ENCODE assay signal across 1 cellular context in genomic region chr3:13224967-13225366, GRCh38.
TF ChIP-seq lines count a peak whose summit lies in the region.

No MANE protein-coding gene starts in this region.

TF ChIP-seq in HepG2, 621 proteins besides CTCF, POLR2A, EP300 and RAD21 (continued from another document and continues in another):
- TF ChIP-seq, protein P1, sequence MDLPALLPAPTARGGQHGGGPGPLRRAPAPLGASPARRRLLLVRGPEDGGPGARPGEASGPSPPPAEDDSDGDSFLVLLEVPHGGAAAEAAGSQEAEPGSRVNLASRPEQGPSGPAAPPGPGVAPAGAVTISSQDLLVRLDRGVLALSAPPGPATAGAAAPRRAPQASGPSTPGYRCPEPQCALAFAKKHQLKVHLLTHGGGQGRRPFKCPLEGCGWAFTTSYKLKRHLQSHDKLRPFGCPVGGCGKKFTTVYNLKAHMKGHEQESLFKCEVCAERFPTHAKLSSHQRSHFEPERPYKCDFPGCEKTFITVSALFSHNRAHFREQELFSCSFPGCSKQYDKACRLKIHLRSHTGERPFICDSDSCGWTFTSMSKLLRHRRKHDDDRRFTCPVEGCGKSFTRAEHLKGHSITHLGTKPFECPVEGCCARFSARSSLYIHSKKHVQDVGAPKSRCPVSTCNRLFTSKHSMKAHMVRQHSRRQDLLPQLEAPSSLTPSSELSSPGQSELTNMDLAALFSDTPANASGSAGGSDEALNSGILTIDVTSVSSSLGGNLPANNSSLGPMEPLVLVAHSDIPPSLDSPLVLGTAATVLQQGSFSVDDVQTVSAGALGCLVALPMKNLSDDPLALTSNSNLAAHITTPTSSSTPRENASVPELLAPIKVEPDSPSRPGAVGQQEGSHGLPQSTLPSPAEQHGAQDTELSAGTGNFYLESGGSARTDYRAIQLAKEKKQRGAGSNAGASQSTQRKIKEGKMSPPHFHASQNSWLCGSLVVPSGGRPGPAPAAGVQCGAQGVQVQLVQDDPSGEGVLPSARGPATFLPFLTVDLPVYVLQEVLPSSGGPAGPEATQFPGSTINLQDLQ (CRISPR knock-in tag; IDR thresholded peaks at IDR 0.05): no peak
- TF ChIP-seq KDM2A (CRISPR knock-in tag; IDR thresholded peaks at IDR 0.05; ENCODE audit: borderline replicate concordance, low read depth) (no peak), ZNF644 (CRISPR knock-in tag; IDR thresholded peaks at IDR 0.05; ENCODE audit: low read depth) (peak; percentile 94), ZNF775 (CRISPR knock-in tag; IDR thresholded peaks at IDR 0.05; ENCODE audit: borderline replicate concordance) (no peak), ZNF350 (CRISPR knock-in tag; IDR thresholded peaks at IDR 0.05; ENCODE audit: borderline replicate concordance, low read depth) (no peak), MED8 (CRISPR knock-in tag; IDR thresholded peaks at IDR 0.05; ENCODE audit: insufficient replicate concordance) (no peak), HNF4A (CRISPR knock-in tag; IDR thresholded peaks at IDR 0.05) (peak; percentile 87), ZNF678 (CRISPR knock-in tag; IDR thresholded peaks at IDR 0.05) (no peak), MEF2D (CRISPR knock-in tag; IDR thresholded peaks at IDR 0.05) (no peak), ZFP90 (CRISPR knock-in tag; IDR thresholded peaks at IDR 0.05; ENCODE audit: borderline replicate concordance) (no peak), FOXK2 (IDR thresholded peaks at IDR 0.05) (no peak), RFXAP (CRISPR knock-in tag; IDR thresholded peaks at IDR 0.05; ENCODE audit: borderline replicate concordance) (0 out of 2 replicates have a peak, but pooled peaks have one; percentile 20), ZMAT3 (CRISPR knock-in tag; conservative IDR thresholded peaks at IDR 0.05) (no peak), ZNF441 (CRISPR knock-in tag; IDR thresholded peaks at IDR 0.05; ENCODE audit: borderline replicate concordance) (peak; percentile 93), AHR (CRISPR knock-in tag; IDR thresholded peaks at IDR 0.05) (no peak), SNRNP70 (IDR thresholded peaks at IDR 0.05; ENCODE audit: low read depth, low read length) (no peak), DPF2 (CRISPR knock-in tag; IDR thresholded peaks at IDR 0.05; ENCODE audit: borderline replicate concordance, low read depth) (no peak), RELA (CRISPR knock-in tag; IDR thresholded peaks at IDR 0.05) (no peak), ZNF451 (CRISPR knock-in tag; IDR thresholded peaks at IDR 0.05) (no peak), ZNF101 (CRISPR knock-in tag; IDR thresholded peaks at IDR 0.05; ENCODE audit: borderline replicate concordance, low read depth) (no peak), ARNTL (CRISPR knock-in tag; IDR thresholded peaks at IDR 0.05) (peak; percentile 56), RXRB (CRISPR knock-in tag; IDR thresholded peaks at IDR 0.05; ENCODE audit: borderline replicate concordance) (peak; percentile 46; the same call in 1 of the 2 replicates), HNF4G (IDR thresholded peaks at IDR 0.05; ENCODE audit: borderline replicate concordance, low read depth, low read length) (peak; percentile 88), HNF4G (CRISPR knock-in tag; IDR thresholded peaks at IDR 0.05; ENCODE audit: borderline replicate concordance, low read depth) (peak; percentile 51; the same call in 1 of the 2 replicates), FOXO1 (CRISPR knock-in tag; IDR thresholded peaks at IDR 0.05) (no peak), MED1 (CRISPR knock-in tag; IDR thresholded peaks at IDR 0.05) (peak; percentile 41; the same call in 1 of the 2 replicates), ZNF138 (CRISPR knock-in tag; IDR thresholded peaks at IDR 0.05; ENCODE audit: low read depth) (no peak), TRIM22 (IDR thresholded peaks at IDR 0.05) (no peak), RAD51 (IDR thresholded peaks at IDR 0.05; ENCODE audit: borderline replicate concordance) (no peak), SP4 (CRISPR knock-in tag; IDR thresholded peaks at IDR 0.05) (no peak), ONECUT2 (CRISPR knock-in tag; IDR thresholded peaks at IDR 0.05) (no peak), TEAD3 (CRISPR knock-in tag; optimal IDR thresholded peaks at IDR 0.05; ENCODE audit: borderline replicate concordance) (no peak), TEF (CRISPR knock-in tag; IDR thresholded peaks at IDR 0.05) (peak; percentile 80; the same call in 1 of the 2 replicates), FOXJ3 (CRISPR knock-in tag; IDR thresholded peaks at IDR 0.05; ENCODE audit: borderline replicate concordance) (no peak), ZSCAN20 (CRISPR knock-in tag; IDR thresholded peaks at IDR 0.05; ENCODE audit: borderline replicate concordance) (no peak), PCBP2 (optimal IDR thresholded peaks at IDR 0.05; ENCODE audit: low read depth, low read length, poor library complexity, severe bottlenecking) (no peak), SRSF4 (IDR thresholded peaks at IDR 0.05; ENCODE audit: low read depth, low read length, poor library complexity, severe bottlenecking) (no peak), ZMYM4 (CRISPR knock-in tag; IDR thresholded peaks at IDR 0.05) (peak; percentile 45; the same call in 1 of the 2 replicates), ZNF546 (CRISPR knock-in tag; conservative IDR thresholded peaks at IDR 0.05) (no peak), ZNF292 (CRISPR knock-in tag; IDR thresholded peaks at IDR 0.05; ENCODE audit: borderline replicate concordance, low read depth) (no peak), ZNF282 (IDR thresholded peaks at IDR 0.05; ENCODE audit: partially characterized antibody) (no peak), ZNF660 (CRISPR knock-in tag; IDR thresholded peaks at IDR 0.05; ENCODE audit: borderline replicate concordance, low read depth) (no peak), CHD4 (IDR thresholded peaks at IDR 0.05; ENCODE audit: borderline replicate concordance, low read length) (no peak)
- TF ChIP-seq, protein P2, sequence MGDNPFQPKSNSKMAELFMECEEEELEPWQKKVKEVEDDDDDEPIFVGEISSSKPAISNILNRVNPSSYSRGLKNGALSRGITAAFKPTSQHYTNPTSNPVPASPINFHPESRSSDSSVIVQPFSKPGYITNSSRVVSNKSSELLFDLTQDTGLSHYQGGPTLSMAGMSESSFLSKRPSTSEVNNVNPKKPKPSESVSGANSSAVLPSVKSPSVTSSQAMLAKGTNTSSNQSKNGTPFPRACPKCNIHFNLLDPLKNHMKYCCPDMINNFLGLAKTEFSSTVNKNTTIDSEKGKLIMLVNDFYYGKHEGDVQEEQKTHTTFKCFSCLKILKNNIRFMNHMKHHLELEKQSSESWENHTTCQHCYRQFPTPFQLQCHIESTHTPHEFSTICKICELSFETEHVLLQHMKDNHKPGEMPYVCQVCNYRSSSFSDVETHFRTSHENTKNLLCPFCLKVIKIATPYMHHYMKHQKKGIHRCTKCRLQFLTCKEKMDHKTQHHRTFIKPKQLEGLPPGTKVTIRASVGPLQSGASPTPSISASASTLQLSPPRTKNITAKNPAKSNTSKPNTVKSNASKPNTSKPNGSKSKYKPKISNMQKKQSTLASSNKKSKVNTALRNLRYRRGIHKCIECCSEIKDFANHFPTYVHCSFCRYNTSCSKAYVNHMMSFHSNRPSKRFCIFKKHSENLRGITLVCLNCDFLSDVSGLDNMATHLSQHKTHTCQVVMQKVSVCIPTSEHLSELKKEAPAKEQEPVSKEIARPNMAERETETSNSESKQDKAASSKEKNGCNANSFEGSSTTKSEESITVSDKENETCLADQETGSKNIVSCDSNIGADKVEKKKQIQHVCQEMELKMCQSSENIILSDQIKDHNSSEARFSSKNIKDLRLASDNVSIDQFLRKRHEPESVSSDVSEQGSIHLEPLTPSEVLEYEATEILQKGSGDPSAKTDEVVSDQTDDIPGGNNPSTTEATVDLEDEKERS (CRISPR knock-in tag; IDR thresholded peaks at IDR 0.05): no peak
- TF ChIP-seq, protein P3, sequence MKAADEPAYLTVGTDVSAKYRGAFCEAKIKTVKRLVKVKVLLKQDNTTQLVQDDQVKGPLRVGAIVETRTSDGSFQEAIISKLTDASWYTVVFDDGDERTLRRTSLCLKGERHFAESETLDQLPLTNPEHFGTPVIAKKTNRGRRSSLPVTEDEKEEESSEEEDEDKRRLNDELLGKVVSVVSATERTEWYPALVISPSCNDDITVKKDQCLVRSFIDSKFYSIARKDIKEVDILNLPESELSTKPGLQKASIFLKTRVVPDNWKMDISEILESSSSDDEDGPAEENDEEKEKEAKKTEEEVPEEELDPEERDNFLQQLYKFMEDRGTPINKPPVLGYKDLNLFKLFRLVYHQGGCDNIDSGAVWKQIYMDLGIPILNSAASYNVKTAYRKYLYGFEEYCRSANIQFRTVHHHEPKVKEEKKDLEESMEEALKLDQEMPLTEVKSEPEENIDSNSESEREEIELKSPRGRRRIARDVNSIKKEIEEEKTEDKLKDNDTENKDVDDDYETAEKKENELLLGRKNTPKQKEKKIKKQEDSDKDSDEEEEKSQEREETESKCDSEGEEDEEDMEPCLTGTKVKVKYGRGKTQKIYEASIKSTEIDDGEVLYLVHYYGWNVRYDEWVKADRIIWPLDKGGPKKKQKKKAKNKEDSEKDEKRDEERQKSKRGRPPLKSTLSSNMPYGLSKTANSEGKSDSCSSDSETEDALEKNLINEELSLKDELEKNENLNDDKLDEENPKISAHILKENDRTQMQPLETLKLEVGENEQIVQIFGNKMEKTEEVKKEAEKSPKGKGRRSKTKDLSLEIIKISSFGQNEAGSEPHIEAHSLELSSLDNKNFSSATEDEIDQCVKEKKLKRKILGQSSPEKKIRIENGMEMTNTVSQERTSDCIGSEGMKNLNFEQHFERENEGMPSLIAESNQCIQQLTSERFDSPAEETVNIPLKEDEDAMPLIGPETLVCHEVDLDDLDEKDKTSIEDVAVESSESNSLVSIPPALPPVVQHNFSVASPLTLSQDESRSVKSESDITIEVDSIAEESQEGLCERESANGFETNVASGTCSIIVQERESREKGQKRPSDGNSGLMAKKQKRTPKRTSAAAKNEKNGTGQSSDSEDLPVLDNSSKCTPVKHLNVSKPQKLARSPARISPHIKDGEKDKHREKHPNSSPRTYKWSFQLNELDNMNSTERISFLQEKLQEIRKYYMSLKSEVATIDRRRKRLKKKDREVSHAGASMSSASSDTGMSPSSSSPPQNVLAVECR (CRISPR knock-in tag; IDR thresholded peaks at IDR 0.05; ENCODE audit: borderline replicate concordance): no peak; the same call in 1 of the 2 replicates
- TF ChIP-seq, protein P4, sequence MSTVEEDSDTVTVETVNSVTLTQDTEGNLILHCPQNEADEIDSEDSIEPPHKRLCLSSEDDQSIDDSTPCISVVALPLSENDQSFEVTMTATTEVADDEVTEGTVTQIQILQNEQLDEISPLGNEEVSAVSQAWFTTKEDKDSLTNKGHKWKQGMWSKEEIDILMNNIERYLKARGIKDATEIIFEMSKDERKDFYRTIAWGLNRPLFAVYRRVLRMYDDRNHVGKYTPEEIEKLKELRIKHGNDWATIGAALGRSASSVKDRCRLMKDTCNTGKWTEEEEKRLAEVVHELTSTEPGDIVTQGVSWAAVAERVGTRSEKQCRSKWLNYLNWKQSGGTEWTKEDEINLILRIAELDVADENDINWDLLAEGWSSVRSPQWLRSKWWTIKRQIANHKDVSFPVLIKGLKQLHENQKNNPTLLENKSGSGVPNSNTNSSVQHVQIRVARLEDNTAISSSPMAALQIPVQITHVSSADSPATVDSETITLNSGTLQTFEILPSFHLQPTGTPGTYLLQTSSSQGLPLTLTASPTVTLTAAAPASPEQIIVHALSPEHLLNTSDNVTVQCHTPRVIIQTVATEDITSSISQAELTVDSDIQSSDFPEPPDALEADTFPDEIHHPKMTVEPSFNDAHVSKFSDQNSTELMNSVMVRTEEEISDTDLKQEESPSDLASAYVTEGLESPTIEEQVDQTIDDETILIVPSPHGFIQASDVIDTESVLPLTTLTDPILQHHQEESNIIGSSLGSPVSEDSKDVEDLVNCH (CRISPR knock-in tag; IDR thresholded peaks at IDR 0.05): no peak
- TF ChIP-seq, protein P5, sequence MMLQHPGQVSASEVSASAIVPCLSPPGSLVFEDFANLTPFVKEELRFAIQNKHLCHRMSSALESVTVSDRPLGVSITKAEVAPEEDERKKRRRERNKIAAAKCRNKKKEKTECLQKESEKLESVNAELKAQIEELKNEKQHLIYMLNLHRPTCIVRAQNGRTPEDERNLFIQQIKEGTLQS (CRISPR knock-in tag; IDR thresholded peaks at IDR 0.05): no peak
- TF ChIP-seq, protein P6, sequence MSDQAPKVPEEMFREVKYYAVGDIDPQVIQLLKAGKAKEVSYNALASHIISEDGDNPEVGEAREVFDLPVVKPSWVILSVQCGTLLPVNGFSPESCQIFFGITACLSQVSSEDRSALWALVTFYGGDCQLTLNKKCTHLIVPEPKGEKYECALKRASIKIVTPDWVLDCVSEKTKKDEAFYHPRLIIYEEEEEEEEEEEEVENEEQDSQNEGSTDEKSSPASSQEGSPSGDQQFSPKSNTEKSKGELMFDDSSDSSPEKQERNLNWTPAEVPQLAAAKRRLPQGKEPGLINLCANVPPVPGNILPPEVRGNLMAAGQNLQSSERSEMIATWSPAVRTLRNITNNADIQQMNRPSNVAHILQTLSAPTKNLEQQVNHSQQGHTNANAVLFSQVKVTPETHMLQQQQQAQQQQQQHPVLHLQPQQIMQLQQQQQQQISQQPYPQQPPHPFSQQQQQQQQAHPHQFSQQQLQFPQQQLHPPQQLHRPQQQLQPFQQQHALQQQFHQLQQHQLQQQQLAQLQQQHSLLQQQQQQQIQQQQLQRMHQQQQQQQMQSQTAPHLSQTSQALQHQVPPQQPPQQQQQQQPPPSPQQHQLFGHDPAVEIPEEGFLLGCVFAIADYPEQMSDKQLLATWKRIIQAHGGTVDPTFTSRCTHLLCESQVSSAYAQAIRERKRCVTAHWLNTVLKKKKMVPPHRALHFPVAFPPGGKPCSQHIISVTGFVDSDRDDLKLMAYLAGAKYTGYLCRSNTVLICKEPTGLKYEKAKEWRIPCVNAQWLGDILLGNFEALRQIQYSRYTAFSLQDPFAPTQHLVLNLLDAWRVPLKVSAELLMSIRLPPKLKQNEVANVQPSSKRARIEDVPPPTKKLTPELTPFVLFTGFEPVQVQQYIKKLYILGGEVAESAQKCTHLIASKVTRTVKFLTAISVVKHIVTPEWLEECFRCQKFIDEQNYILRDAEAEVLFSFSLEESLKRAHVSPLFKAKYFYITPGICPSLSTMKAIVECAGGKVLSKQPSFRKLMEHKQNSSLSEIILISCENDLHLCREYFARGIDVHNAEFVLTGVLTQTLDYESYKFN (CRISPR knock-in tag; conservative IDR thresholded peaks at IDR 0.05): peak; percentile 42; the same call in 1 of the 2 replicates
